Comparison of ENCODE assay signal across 19 cellular contexts in genomic region chr3:86147119-86147518, GRCh38.
DNase-seq lines count a peak whose midpoint lies in the region; ATAC-seq and TF ChIP-seq lines count a peak whose summit lies in the region.
"Had no signal": no experiment of that assay in that cellular context is flagged by ENCODE, and none has a peak within 500 bp of the region (broad histone marks: within the 10 kb centered on the region; RNA-seq: fewer than 3 reads in every experiment).

No MANE protein-coding gene starts in this region.

- no peaks in the 10 kb centered on the region for H3K9me3 Mint-ChIP-seq in GM23338
- H3K9me3 Mint-ChIP-seq in activated naive CD8-positive, alpha-beta T cell treated with anti-CD3 and anti-CD28 coated beads for 36 hours, result peaks cover 4% of the 10 kb centered on the region
- H3K9me3 Mint-ChIP-seq: nephron had no signal

- H3K27ac ChIP-seq in GM23338 (ENCODE audit: low read depth) (no peak overlapping the region), caudate nucleus (ENCODE audit: low read depth, low read length) (no peak overlapping the region)
- H3K27ac ChIP-seq: epithelial cell of prostate had no signal

- H3K4me2 ChIP-seq in GM23338, result no peak overlapping the region

- H3K79me2 ChIP-seq in GM23338 (replicated peaks; ENCODE audit: insufficient read depth), result no peaks in the 10 kb centered on the region

- no peaks in the 10 kb centered on the region for H3K4me1 ChIP-seq in BE2C
- peaks cover 2% of the 10 kb centered on the region; the same call in 1 of the 2 replicates for H3K4me1 ChIP-seq in GM23338 (ENCODE audit: insufficient read depth)

- H3K36me3 ChIP-seq in BE2C (no peaks in the 10 kb centered on the region), GM23338 (ENCODE audit: insufficient read depth) (no peaks in the 10 kb centered on the region)

- H3K4me3 Mint-ChIP-seq in GM23338, result no peak overlapping the region
- H3K4me3 Mint-ChIP-seq in activated naive CD8-positive, alpha-beta T cell treated with anti-CD3 and anti-CD28 coated beads for 36 hours, result no peak overlapping the region
- H3K4me3 Mint-ChIP-seq: activated naive CD4-positive, alpha-beta T cell treated with anti-CD3 and anti-CD28 coated beads, Interleukin-2, amount 50 U/mL, for 24 hours; CD4-positive, alpha-beta T cell; nephron had no signal

- H3K4me1 Mint-ChIP-seq in GM23338, result peaks cover 2% of the 10 kb centered on the region; the same call in 2 of the 3 replicates
- no peaks in the 10 kb centered on the region for H3K4me1 Mint-ChIP-seq in activated naive CD8-positive, alpha-beta T cell treated with anti-CD3 and anti-CD28 coated beads for 36 hours
- H3K4me1 Mint-ChIP-seq: activated naive CD4-positive, alpha-beta T cell treated with anti-CD3 and anti-CD28 coated beads, Interleukin-2, amount 50 U/mL, for 24 hours; nephron had no signal

- H3F3A ChIP-seq in GM23338 (replicated peaks; ENCODE audit: low read depth), result no peaks in the 10 kb centered on the region

- H4K20me1 ChIP-seq in GM23338 (replicated peaks; ENCODE audit: insufficient read depth), result no peaks in the 10 kb centered on the region

- peak; percentile 54 for TF ChIP-seq CTCF in BE2C (IDR thresholded peaks at IDR 0.05; ENCODE audit: low read depth, low read length)
- TF ChIP-seq CTCF in GM23338 (conservative IDR thresholded peaks at IDR 0.05; ENCODE audit: low read depth in 2 of 2), result peak; percentile 35 to 43; a peak in 3 of 4 replicates

- no peak overlapping the region for H2AFZ ChIP-seq in GM23338

- no peaks in the 10 kb centered on the region for H3K36me3 Mint-ChIP-seq in GM23338 (ENCODE audit: low read depth)
- H3K36me3 Mint-ChIP-seq in activated naive CD8-positive, alpha-beta T cell treated with anti-CD3 and anti-CD28 coated beads for 36 hours, result no peaks in the 10 kb centered on the region
- H3K36me3 Mint-ChIP-seq: activated naive CD4-positive, alpha-beta T cell treated with anti-CD3 and anti-CD28 coated beads, Interleukin-2, amount 50 U/mL, for 24 hours had no signal

- H3K9me3 ChIP-seq in BE2C, result no peaks in the 10 kb centered on the region

- H3K27me3 ChIP-seq in BE2C (no peaks in the 10 kb centered on the region), GM23338 (ENCODE audit: insufficient read depth) (no peaks in the 10 kb centered on the region)

- H3K27me3 Mint-ChIP-seq in GM23338 (ENCODE audit: insufficient read depth, low read depth, poor library complexity), result peaks cover 2% of the 10 kb centered on the region
- no peaks in the 10 kb centered on the region for H3K27me3 Mint-ChIP-seq in activated naive CD8-positive, alpha-beta T cell treated with anti-CD3 and anti-CD28 coated beads for 36 hours
- H3K27me3 Mint-ChIP-seq: activated naive CD4-positive, alpha-beta T cell treated with anti-CD3 and anti-CD28 coated beads, Interleukin-2, amount 50 U/mL, for 24 hours; CD4-positive, alpha-beta T cell had no signal

- H3K27ac Mint-ChIP-seq in GM23338, result no peak overlapping the region
- no peak overlapping the region for H3K27ac Mint-ChIP-seq in activated naive CD8-positive, alpha-beta T cell treated with anti-CD3 and anti-CD28 coated beads for 36 hours
- H3K27ac Mint-ChIP-seq: activated naive CD4-positive, alpha-beta T cell treated with anti-CD3 and anti-CD28 coated beads, Interleukin-2, amount 50 U/mL, for 24 hours; CD4-positive, alpha-beta T cell; nephron had no signal

- H3K4me3 ChIP-seq in BE2C (ENCODE audit: low read depth, low read length) (no peak overlapping the region), GM23338 (no peak overlapping the region)

- no peaks in the 10 kb centered on the region for H3K9me2 ChIP-seq in GM23338 (ENCODE audit: insufficient read depth)

- ATAC-seq in GM23338, result peak; percentile 58
- no peak for ATAC-seq in GM21576 (IDR thresholded peaks at IDR 0.05; ENCODE audit: unreplicated experiment)
- ATAC-seq: Right ventricle myocardium inferior, sciatic nerve had no signal

- DNase-seq in BE2C (no peak), GM23338 (ENCODE audit: low spot score) (peak; percentile 39), RPMI8226 (peak; percentile 4), iPS DF 4.7 (ENCODE audit: extremely low read depth, low spot score) (peak; percentile 9), caudate nucleus (lab: John Stamatoyannopoulos, UW) (no peak)
- no peak for DNase-seq in activated naive CD8-positive, alpha-beta T cell treated with anti-CD3 and anti-CD28 coated beads for 36 hours
- DNase-seq: activated CD4-positive, alpha-beta T cell treated with anti-CD3 and anti-CD28 coated beads for 4 hours; CD4-positive, alpha-beta T cell; foreskin fibroblast; islet precursor cell; MM.1S; NCI-H2171 treated with DMSO at 0.1 percent for 48 hours; NCI-H524 treated with DMSO at 0.1 percent for 48 hours had no signal

TF ChIP-seq in GM23338, 12 proteins besides CTCF, POLR2A, EP300 and RAD21:
- TF ChIP-seq ZNF331 (CRISPR knock-in tag; IDR thresholded peaks at IDR 0.05; ENCODE audit: low read depth) (no peak), ZNF114 (CRISPR knock-in tag; IDR thresholded peaks at IDR 0.05) (no peak), CREB1 (CRISPR knock-in tag; IDR thresholded peaks at IDR 0.05; ENCODE audit: low read depth) (no peak), POLR2AphosphoS5 (IDR thresholded peaks at IDR 0.05; ENCODE audit: low read depth) (no peak), STAT1 (IDR thresholded peaks at IDR 0.05; ENCODE audit: unreplicated experiment) (no peak), EZH2phosphoT487 (IDR thresholded peaks at IDR 0.05; ENCODE audit: unreplicated experiment) (no peak)
- TF ChIP-seq, protein P1, sequence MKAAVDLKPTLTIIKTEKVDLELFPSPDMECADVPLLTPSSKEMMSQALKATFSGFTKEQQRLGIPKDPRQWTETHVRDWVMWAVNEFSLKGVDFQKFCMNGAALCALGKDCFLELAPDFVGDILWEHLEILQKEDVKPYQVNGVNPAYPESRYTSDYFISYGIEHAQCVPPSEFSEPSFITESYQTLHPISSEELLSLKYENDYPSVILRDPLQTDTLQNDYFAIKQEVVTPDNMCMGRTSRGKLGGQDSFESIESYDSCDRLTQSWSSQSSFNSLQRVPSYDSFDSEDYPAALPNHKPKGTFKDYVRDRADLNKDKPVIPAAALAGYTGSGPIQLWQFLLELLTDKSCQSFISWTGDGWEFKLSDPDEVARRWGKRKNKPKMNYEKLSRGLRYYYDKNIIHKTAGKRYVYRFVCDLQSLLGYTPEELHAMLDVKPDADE (IDR thresholded peaks at IDR 0.05), result no peak
- TF ChIP-seq, protein P2, sequence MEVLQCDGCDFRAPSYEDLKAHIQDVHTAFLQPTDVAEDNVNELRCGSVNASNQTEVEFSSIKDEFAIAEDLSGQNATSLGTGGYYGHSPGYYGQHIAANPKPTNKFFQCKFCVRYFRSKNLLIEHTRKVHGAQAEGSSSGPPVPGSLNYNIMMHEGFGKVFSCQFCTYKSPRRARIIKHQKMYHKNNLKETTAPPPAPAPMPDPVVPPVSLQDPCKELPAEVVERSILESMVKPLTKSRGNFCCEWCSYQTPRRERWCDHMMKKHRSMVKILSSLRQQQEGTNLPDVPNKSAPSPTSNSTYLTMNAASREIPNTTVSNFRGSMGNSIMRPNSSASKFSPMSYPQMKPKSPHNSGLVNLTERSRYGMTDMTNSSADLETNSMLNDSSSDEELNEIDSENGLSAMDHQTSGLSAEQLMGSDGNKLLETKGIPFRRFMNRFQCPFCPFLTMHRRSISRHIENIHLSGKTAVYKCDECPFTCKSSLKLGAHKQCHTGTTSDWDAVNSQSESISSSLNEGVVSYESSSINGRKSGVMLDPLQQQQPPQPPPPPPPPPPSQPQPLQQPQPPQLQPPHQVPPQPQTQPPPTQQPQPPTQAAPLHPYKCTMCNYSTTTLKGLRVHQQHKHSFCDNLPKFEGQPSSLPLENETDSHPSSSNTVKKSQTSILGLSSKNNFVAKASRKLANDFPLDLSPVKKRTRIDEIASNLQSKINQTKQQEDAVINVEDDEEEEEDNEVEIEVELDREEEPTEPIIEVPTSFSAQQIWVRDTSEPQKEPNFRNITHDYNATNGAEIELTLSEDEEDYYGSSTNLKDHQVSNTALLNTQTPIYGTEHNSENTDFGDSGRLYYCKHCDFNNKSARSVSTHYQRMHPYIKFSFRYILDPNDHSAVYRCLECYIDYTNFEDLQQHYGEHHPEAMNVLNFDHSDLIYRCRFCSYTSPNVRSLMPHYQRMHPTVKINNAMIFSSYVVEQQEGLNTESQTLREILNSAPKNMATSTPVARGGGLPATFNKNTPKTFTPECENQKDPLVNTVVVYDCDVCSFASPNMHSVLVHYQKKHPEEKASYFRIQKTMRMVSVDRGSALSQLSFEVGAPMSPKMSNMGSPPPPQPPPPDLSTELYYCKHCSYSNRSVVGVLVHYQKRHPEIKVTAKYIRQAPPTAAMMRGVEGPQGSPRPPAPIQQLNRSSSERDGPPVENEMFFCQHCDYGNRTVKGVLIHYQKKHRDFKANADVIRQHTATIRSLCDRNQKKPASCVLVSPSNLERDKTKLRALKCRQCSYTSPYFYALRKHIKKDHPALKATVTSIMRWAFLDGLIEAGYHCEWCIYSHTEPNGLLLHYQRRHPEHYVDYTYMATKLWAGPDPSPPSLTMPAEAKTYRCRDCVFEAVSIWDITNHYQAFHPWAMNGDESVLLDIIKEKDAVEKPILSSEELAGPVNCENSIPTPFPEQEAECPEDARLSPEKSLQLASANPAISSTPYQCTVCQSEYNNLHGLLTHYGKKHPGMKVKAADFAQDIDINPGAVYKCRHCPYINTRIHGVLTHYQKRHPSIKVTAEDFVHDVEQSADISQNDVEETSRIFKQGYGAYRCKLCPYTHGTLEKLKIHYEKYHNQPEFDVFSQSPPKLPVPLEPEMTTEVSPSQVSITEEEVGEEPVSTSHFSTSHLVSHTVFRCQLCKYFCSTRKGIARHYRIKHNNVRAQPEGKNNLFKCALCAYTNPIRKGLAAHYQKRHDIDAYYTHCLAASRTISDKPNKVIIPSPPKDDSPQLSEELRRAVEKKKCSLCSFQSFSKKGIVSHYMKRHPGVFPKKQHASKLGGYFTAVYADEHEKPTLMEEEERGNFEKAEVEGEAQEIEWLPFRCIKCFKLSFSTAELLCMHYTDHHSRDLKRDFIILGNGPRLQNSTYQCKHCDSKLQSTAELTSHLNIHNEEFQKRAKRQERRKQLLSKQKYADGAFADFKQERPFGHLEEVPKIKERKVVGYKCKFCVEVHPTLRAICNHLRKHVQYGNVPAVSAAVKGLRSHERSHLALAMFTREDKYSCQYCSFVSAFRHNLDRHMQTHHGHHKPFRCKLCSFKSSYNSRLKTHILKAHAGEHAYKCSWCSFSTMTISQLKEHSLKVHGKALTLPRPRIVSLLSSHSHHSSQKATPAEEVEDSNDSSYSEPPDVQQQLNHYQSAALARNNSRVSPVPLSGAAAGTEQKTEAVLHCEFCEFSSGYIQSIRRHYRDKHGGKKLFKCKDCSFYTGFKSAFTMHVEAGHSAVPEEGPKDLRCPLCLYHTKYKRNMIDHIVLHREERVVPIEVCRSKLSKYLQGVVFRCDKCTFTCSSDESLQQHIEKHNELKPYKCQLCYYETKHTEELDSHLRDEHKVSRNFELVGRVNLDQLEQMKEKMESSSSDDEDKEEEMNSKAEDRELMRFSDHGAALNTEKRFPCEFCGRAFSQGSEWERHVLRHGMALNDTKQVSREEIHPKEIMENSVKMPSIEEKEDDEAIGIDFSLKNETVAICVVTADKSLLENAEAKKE (CRISPR knock-in tag; IDR thresholded peaks at IDR 0.05), result no peak

Comparison
In these comparisons a context has a peak if more than half of its experiments do, and no peak if none do; other contexts are left out.
1. DNase-seq: peak in GM23338 (single experiment), RPMI8226 (single experiment) and iPS DF 4.7 (single experiment); none in BE2C (single experiment), activated naive CD8-positive, alpha-beta T cell treated with anti-CD3 and anti-CD28 coated beads for 36 hours (single experiment) and caudate nucleus (0 of 61).